Comparison of ENCODE assay signal across 1 cellular context in the genomic region with DNA sequence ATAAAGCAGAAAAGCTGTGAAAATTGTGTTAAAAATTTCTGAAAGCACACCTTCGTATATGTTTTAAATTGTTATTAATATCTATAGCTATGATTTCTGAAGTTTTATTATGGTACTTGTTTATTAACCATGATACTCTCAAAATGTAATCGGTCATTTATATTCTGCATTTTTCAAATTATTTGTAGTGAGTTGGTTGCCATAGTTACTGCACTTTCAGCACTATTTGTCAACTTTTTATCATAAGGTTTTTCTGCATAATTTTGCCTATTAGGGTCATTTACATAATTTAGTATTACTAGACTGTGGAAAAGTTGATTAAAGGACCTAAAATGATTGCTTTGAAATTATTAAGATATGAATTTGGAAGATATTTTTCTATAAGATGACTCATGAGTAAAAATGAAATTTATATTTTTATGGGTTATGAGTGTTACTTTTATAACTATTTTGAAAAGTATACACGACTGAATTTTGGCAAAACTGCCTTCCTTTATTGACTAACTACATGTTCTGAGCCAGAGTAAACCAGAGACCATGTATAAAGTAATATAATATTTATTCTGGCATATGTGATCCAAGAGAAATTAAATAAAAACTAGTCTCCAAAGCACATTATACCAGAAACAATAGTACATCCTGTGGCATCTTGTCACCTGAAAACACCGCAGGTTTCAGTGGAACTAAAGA.
A peak's percentile ranks its signal among the peaks of the same experiment; 100 is the strongest.
TF ChIP-seq lines count a peak whose summit lies in the region.

No MANE protein-coding gene starts in this region.

TF ChIP-seq in endothelial cell of umbilical vein, 7 proteins besides CTCF, POLR2A, EP300 and RAD21:
- no peak for TF ChIP-seq JUN (IDR thresholded peaks at IDR 0.05; ENCODE audit: borderline replicate concordance, insufficient read depth, insufficient read length, low read depth)
- TF ChIP-seq FOS (IDR thresholded peaks at IDR 0.05; ENCODE audit: borderline replicate concordance, insufficient read depth, low read length) = peak; percentile 8
